28 cellular contexts compared by ENCODE assay signal in the genomic region with DNA sequence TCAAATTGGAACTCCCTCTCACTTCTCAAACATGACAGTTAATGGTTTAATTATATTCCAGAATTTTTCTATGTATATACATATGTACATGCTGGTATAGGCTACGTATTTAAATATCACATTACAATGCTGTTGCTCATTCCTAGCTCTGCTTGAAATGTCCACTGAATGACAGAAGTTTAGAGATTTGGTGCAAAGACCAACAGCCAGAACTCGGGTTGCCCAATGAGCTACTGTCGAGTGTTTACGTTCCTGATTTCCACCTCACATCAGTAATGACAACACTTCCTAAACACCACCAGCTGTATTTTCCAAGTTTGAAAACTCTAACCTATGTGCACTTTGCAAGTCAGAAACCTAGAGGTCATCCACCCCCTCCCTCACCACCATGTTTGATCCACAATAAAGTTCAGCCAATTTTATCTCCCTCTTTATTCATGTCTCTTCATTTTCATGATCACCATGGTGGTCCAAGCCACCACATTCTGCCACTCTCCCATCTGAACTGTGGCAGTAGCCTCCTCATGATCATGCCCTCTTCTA. TPM values are rescaled to one million over a fixed set of nuclear protein-coding genes. Genes with fewer than 3 reads are reported as not detected.
A peak's percentile ranks its signal among the peaks of the same experiment; 100 is the strongest.
DNase-seq lines count a peak whose midpoint lies in the region; ATAC-seq, FAIRE-seq and TF ChIP-seq lines count a peak whose summit lies in the region.
"Had no signal": no experiment of that assay in that cellular context is flagged by ENCODE, and none has a peak within 500 bp of the region (broad histone marks: within the 10 kb centered on the region; RNA-seq: fewer than 3 reads in every experiment).

No MANE protein-coding gene starts in this region.

- no peaks in the 10 kb centered on the region for H3K79me1 ChIP-seq in trophoblast cell (ENCODE audit: low read length)

- H3K4me1 ChIP-seq in fibroblast of lung (ENCODE audit: control insufficient read depth, extremely low read depth, insufficient read depth, low read length) (no peaks in the 10 kb centered on the region), trophoblast cell (ENCODE audit: control insufficient read depth in 1 of 2, insufficient read depth in 2 of 2, low read length in 2 of 2) (no peaks in the 10 kb centered on the region)
- H3K4me1 ChIP-seq: Caco-2, tibial artery had no signal

- FAIRE-seq in RCC 7860 (lab: Jason Lieb, UNC), result no peak
- FAIRE-seq: endothelial cell of umbilical vein, H1 had no signal

- no CpG with 5 or more reads among the region's 4 CpGs for WGBS in trophoblast cell (ENCODE audit: extremely low coverage, insufficient coverage, insufficient read length)

- no peak overlapping the region for H3K4me3 ChIP-seq in fibroblast of lung (replicated peaks in 1 of 4; ENCODE audit: control extremely low read depth in 1 of 4, insufficient read depth in 1 of 4, low read depth in 3 of 4, low read length in 4 of 4)
- H3K4me3 ChIP-seq in trophoblast cell (ENCODE audit: low read depth, low read length), result no peak overlapping the region
- H3K4me3 ChIP-seq: dorsolateral prefrontal cortex, lung, tibial artery had no signal

- H3K4me2 ChIP-seq in fibroblast of lung (ENCODE audit: extremely low read depth, insufficient read depth, low read length) (no peak overlapping the region), trophoblast cell (ENCODE audit: low read length) (no peak overlapping the region)
- H3K4me2 ChIP-seq: SK-N-SH had no signal

- no peak overlapping the region for H2BK12ac ChIP-seq in trophoblast cell (ENCODE audit: low read length)

- no peak for ATAC-seq in HG03460 (IDR thresholded peaks at IDR 0.05; ENCODE audit: unreplicated experiment)
- ATAC-seq: WTC11 had no signal

- no peak overlapping the region for H3K14ac ChIP-seq in trophoblast cell (ENCODE audit: low read length)

- no peak overlapping the region for H2AK5ac ChIP-seq in trophoblast cell (ENCODE audit: low read length)

- H3K4ac ChIP-seq in trophoblast cell (ENCODE audit: low read depth, low read length), result no peak overlapping the region

- H3K9ac ChIP-seq in fibroblast of lung (ENCODE audit: insufficient read depth, low read length) (no peak overlapping the region), trophoblast cell (ENCODE audit: low read length) (peak overlapping the region; percentile 34)
- H3K9ac ChIP-seq: SK-N-SH had no signal

- H3K79me2 ChIP-seq in fibroblast of lung (ENCODE audit: control insufficient read depth, insufficient read depth, low read length) (no peaks in the 10 kb centered on the region), trophoblast cell (ENCODE audit: control insufficient read depth, insufficient read depth, low read length, poor library complexity) (no peaks in the 10 kb centered on the region)

- no peaks in the 10 kb centered on the region for H4K20me1 ChIP-seq in fibroblast of lung (ENCODE audit: control insufficient read depth, extremely low read depth, insufficient read depth, low read length)

- H3K9me3 ChIP-seq in fibroblast of lung (ENCODE audit: control insufficient read depth, insufficient read depth, low read depth, low read length), result no peaks in the 10 kb centered on the region
- no peaks in the 10 kb centered on the region for H3K9me3 ChIP-seq in trophoblast cell (ENCODE audit: insufficient read depth, low read depth, low read length)
- H3K9me3 ChIP-seq: Caco-2, SK-N-SH, tibial artery had no signal

- H3K23ac ChIP-seq in trophoblast cell (ENCODE audit: low read length), result no peak overlapping the region

- H4K12ac ChIP-seq in trophoblast cell (ENCODE audit: low read depth, low read length), result no peak overlapping the region

- H2BK5ac ChIP-seq in trophoblast cell (ENCODE audit: low read depth, low read length, poor library complexity), result no peak overlapping the region

- H3K36me3 ChIP-seq in fibroblast of lung (ENCODE audit: control insufficient read depth, insufficient read depth, low read length), result no peaks in the 10 kb centered on the region
- H3K36me3 ChIP-seq in trophoblast cell (ENCODE audit: control insufficient read depth in 1 of 2, insufficient read depth in 2 of 2, low read length in 2 of 2), result no peaks in the 10 kb centered on the region
- H3K36me3 ChIP-seq: tibial artery had no signal

- no peaks in the 10 kb centered on the region for H3K27me3 ChIP-seq in fibroblast of lung (ENCODE audit: control insufficient read depth, insufficient read depth, low read length)
- no peaks in the 10 kb centered on the region for H3K27me3 ChIP-seq in trophoblast cell (ENCODE audit: insufficient read depth, low read length)
- H3K27me3 ChIP-seq: dorsolateral prefrontal cortex had no signal

- H4K8ac ChIP-seq in trophoblast cell (ENCODE audit: low read depth, low read length), result no peak overlapping the region

- H3K18ac ChIP-seq in trophoblast cell (ENCODE audit: low read length), result no peak overlapping the region

- H4K91ac ChIP-seq in trophoblast cell (ENCODE audit: low read depth, low read length), result no peak overlapping the region

- H2AFZ ChIP-seq in fibroblast of lung (ENCODE audit: low read length) (no peak overlapping the region), trophoblast cell (ENCODE audit: insufficient read depth, low read length, poor library complexity) (no peak overlapping the region)

- no peak overlapping the region for H3K27ac ChIP-seq in fibroblast of lung (ENCODE audit: insufficient read depth, low read length)
- H3K27ac ChIP-seq in trophoblast cell (ENCODE audit: low read depth, low read length), result no peak overlapping the region
- H3K27ac ChIP-seq: dorsolateral prefrontal cortex, RWPE1, tibial artery had no signal

- peak; percentile 66 for DNase-seq in EH (ENCODE audit: low read depth)
- DNase-seq in NCI-H69 (lab: John Stamatoyannopoulos, UW), result peak; percentile 36
- peak; percentile 9 to 45 for DNase-seq in fibroblast of lung (ENCODE audit: low read depth in 2 of 2)
- DNase-seq in trophoblast cell, result peak in 1 of 2 donors; percentile 19
- no peak for DNase-seq in RCC 7860 (ENCODE audit: low spot score)
- no peak for DNase-seq in activated T-cell treated with anti-CD3 and anti-CD28 coated beads for 4 hours
- DNase-seq: activated CD4-positive, alpha-beta memory T cell treated with anti-CD3 and anti-CD28 coated beads for 36 hours; activated gamma-delta T cell treated with Interleukin-2 at 50 U/mL for 16 hours; activated T-cell treated with anti-CD3 and anti-CD28 coated beads, Interleukin-2, amount 50 U/mL, for 1 hour; anterior cingulate cortex; Caco-2; central memory CD4-positive, alpha-beta T cell; dorsolateral prefrontal cortex; foreskin melanocyte; hypothalamus; islet precursor cell; MM.1S; NCI-H146; SK-N-SH; stimulated activated CD4-positive, alpha-beta T cell treated with anti-CD3 and anti-CD28 coated beads, Interleukin-12 subunit alpha, Interleukin-12 subunit beta, amount 100 ng/mL, for 4 hours; stimulated activated CD4-positive, alpha-beta T cell treated with anti-CD3 and anti-CD28 coated beads, Interleukin-4, amount 100 ng/mL, for 4 hours; tibial artery had no signal

- no peak overlapping the region for H2BK120ac ChIP-seq in trophoblast cell (ENCODE audit: insufficient read depth, low read length, poor library complexity)

- TF ChIP-seq CTCF in fibroblast of lung (conservative IDR thresholded peaks at IDR 0.05 in 1 of 2, IDR thresholded peaks at IDR 0.05 in 1 of 2; ENCODE audit: low read depth in 1 of 2, low read length in 2 of 2), result no peak

RNA-seq across cellular contexts. Expression of a gene that starts 49.3 kb away (rescaled TPM):
- 625 and 867 TPM in 2 replicates for total RNA-seq in fibroblast of lung
- polyA plus RNA-seq in fibroblast of lung, result 1,508 and 1,935 TPM in 2 replicates
- polyA plus RNA-seq in fibroblast of lung (2012), result 2,031 and 2,402 TPM in 2 replicates
- 166 and 178 TPM in 2 replicates for polyA minus RNA-seq in fibroblast of lung (ENCODE audit: low replicate concordance)
- 1,521 and 1,552 TPM in 2 replicates for polyA plus RNA-seq in trophoblast cell (2013)

Comparison
In these comparisons a context has a peak if more than half of its experiments do, and no peak if none do; other contexts are left out.
1. DNase-seq: peak in EH (single experiment), NCI-H69 (single experiment) and fibroblast of lung (2 of 2); none in RCC 7860 (single experiment) and activated T-cell treated with anti-CD3 and anti-CD28 coated beads for 4 hours (single experiment).